ENCODE assay signal across 8 cellular contexts in the genomic region with DNA sequence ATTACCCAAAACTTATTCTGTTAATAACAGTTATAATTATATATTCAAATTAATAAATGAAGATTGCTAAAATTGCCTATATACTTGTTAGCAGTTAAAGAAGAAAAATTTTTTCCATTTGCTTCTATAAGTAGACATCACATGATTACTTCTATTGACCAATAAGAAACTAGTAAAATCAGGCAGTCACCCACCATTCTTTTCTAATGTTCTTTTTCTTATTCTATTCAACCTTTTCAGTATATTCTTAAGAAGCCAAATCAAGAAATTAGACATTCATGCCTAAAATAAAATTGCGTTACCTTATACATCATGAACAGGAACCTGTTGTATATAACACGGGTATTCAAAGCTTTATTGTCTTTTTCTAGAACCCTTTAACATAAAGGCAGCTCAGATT.
DNase-seq lines count a peak whose midpoint lies in the region; ATAC-seq and TF ChIP-seq lines count a peak whose summit lies in the region.

No MANE protein-coding gene starts in this region.

- POLR2A ChIA-PET in WTC11 (lab: Charles Lee): no interaction called here

- intact Hi-C loops in activated T-helper 1 cell treated with anti-CD3 and anti-CD28 coated beads, Interleukin-12 subunit alpha, Interleukin-12 subunit beta, Interleukin-2, Interleukin-4 antibody, amounts not matched to agents 30 ng/mL and 10 ng/mL and 1 ng/mL, durations not matched to agents 14 hours and 24 hours and 36 hours (cut with micrococcal nuclease): loop anchor here (1.0 kb wide), 1 partner anchor 81 kb away; no protein-coding TSS in a partner anchor

- peaks cover 56% of the 10 kb centered on the region for H3K4me1 Mint-ChIP-seq in T-helper 1 cell treated with Interleukin-12 subunit alpha and Interleukin-12 subunit beta and Interleukin-4 antibody, amounts not matched to agents 30 μg/mL and 1 μg/mL, for 36 hours (ENCODE audit: low read depth)
- peaks cover 60% of the 10 kb centered on the region for H3K4me1 Mint-ChIP-seq in activated T-helper 1 cell treated with anti-CD3 and anti-CD28 coated beads, Interleukin-12 subunit alpha, Interleukin-12 subunit beta, Interleukin-2, Interleukin-4 antibody, amounts not matched to agents 30 ng/mL and 10 ng/mL and 1 ng/mL, durations not matched to agents 14 hours and 24 hours and 36 hours (ENCODE audit: low read depth)
- H3K4me1 Mint-ChIP-seq in immature natural killer cell: peaks cover 51 to 79% of the 10 kb centered on the region in 2 donors
- peaks cover 33% of the 10 kb centered on the region for H3K4me1 Mint-ChIP-seq in stimulated activated naive CD8-positive, alpha-beta T cell treated with anti-CD3 and anti-CD28 coated beads, Interleukin-15, amount 100 ng/mL, for 72 hours
- H3K4me1 Mint-ChIP-seq in WTC11: peaks cover 75% of the 10 kb centered on the region

- H3K27me3 Mint-ChIP-seq in T-helper 1 cell treated with Interleukin-12 subunit alpha and Interleukin-12 subunit beta and Interleukin-4 antibody, amounts not matched to agents 30 μg/mL and 1 μg/mL, for 36 hours (ENCODE audit: low read depth): no peaks in the 10 kb centered on the region
- no peaks in the 10 kb centered on the region for H3K27me3 Mint-ChIP-seq in activated T-helper 1 cell treated with anti-CD3 and anti-CD28 coated beads, Interleukin-12 subunit alpha, Interleukin-12 subunit beta, Interleukin-2, Interleukin-4 antibody, amounts not matched to agents 30 ng/mL and 10 ng/mL and 1 ng/mL, durations not matched to agents 14 hours and 24 hours and 36 hours (ENCODE audit: insufficient read depth)
- H3K27me3 Mint-ChIP-seq in immature natural killer cell (ENCODE audit: low read depth in 3 of 3) (peaks cover 0 to 6% (median 2%) of the 10 kb centered on the region in 3 donors), WTC11 (ENCODE audit: low read depth) (no peaks in the 10 kb centered on the region)
- no peaks in the 10 kb centered on the region for H3K27me3 Mint-ChIP-seq in stimulated activated naive CD8-positive, alpha-beta T cell treated with anti-CD3 and anti-CD28 coated beads, Interleukin-15, amount 100 ng/mL, for 72 hours

- H3K36me3 Mint-ChIP-seq in T-helper 1 cell treated with Interleukin-12 subunit alpha and Interleukin-12 subunit beta and Interleukin-4 antibody, amounts not matched to agents 30 μg/mL and 1 μg/mL, for 36 hours (ENCODE audit: low read depth): peaks cover 17% of the 10 kb centered on the region
- H3K36me3 Mint-ChIP-seq in activated T-helper 1 cell treated with anti-CD3 and anti-CD28 coated beads, Interleukin-12 subunit alpha, Interleukin-12 subunit beta, Interleukin-2, Interleukin-4 antibody, amounts not matched to agents 30 ng/mL and 10 ng/mL and 1 ng/mL, durations not matched to agents 14 hours and 24 hours and 36 hours (ENCODE audit: low read depth): peaks cover 50% of the 10 kb centered on the region
- no peaks in the 10 kb centered on the region for H3K36me3 Mint-ChIP-seq in immature natural killer cell
- peaks cover 3% of the 10 kb centered on the region; the same call in 1 of the 2 replicates for H3K36me3 Mint-ChIP-seq in WTC11

- DNase-seq in T-helper 1 cell (no peak), immature natural killer cell (no peak), OCI-M2 (lab: John Stamatoyannopoulos, UW; ENCODE audit: unreplicated experiment) (no peak), WTC11 (ENCODE audit: low spot score) (no peak)
- DNase-seq in activated T-helper 1 cell treated with anti-CD3 and anti-CD28 coated beads, Interleukin-12 subunit alpha, Interleukin-12 subunit beta, Interleukin-2, Interleukin-4 antibody, amounts not matched to agents 30 ng/mL and 10 ng/mL and 1 ng/mL, durations not matched to agents 14 hours and 24 hours and 36 hours (ENCODE audit: low spot score): no peak
- DNase-seq in stimulated activated naive CD8-positive, alpha-beta T cell treated with anti-CD3 and anti-CD28 coated beads, Interleukin-15, amount 100 ng/mL, for 72 hours: no peak

- CTCF ChIA-PET in WTC11 (lab: Charles Lee): no interaction called here

- peak overlapping the region; percentile 91 for H3K4me3 Mint-ChIP-seq in T-helper 1 cell treated with Interleukin-12 subunit alpha and Interleukin-12 subunit beta and Interleukin-4 antibody, amounts not matched to agents 30 μg/mL and 1 μg/mL, for 36 hours
- peak overlapping the region; percentile 98 for H3K4me3 Mint-ChIP-seq in activated T-helper 1 cell treated with anti-CD3 and anti-CD28 coated beads, Interleukin-12 subunit alpha, Interleukin-12 subunit beta, Interleukin-2, Interleukin-4 antibody, amounts not matched to agents 30 ng/mL and 10 ng/mL and 1 ng/mL, durations not matched to agents 14 hours and 24 hours and 36 hours
- H3K4me3 Mint-ChIP-seq in immature natural killer cell (peak overlapping the region; percentile 89 to 100 (median 91)), WTC11 (no peak overlapping the region)
- H3K4me3 Mint-ChIP-seq in stimulated activated naive CD8-positive, alpha-beta T cell treated with anti-CD3 and anti-CD28 coated beads, Interleukin-15, amount 100 ng/mL, for 72 hours: peak overlapping the region; percentile 81 to 92

- H3K9me3 Mint-ChIP-seq in T-helper 1 cell treated with Interleukin-12 subunit alpha and Interleukin-12 subunit beta and Interleukin-4 antibody, amounts not matched to agents 30 μg/mL and 1 μg/mL, for 36 hours: no peaks in the 10 kb centered on the region
- H3K9me3 Mint-ChIP-seq in activated T-helper 1 cell treated with anti-CD3 and anti-CD28 coated beads, Interleukin-12 subunit alpha, Interleukin-12 subunit beta, Interleukin-2, Interleukin-4 antibody, amounts not matched to agents 30 ng/mL and 10 ng/mL and 1 ng/mL, durations not matched to agents 14 hours and 24 hours and 36 hours: no peaks in the 10 kb centered on the region
- no peaks in the 10 kb centered on the region for H3K9me3 Mint-ChIP-seq in immature natural killer cell
- no peaks in the 10 kb centered on the region for H3K9me3 Mint-ChIP-seq in stimulated activated naive CD8-positive, alpha-beta T cell treated with anti-CD3 and anti-CD28 coated beads, Interleukin-15, amount 100 ng/mL, for 72 hours
- no peaks in the 10 kb centered on the region for H3K9me3 Mint-ChIP-seq in WTC11

- peak overlapping the region; percentile 92 for H3K27ac Mint-ChIP-seq in T-helper 1 cell treated with Interleukin-12 subunit alpha and Interleukin-12 subunit beta and Interleukin-4 antibody, amounts not matched to agents 30 μg/mL and 1 μg/mL, for 36 hours
- peak overlapping the region; percentile 98 for H3K27ac Mint-ChIP-seq in activated T-helper 1 cell treated with anti-CD3 and anti-CD28 coated beads, Interleukin-12 subunit alpha, Interleukin-12 subunit beta, Interleukin-2, Interleukin-4 antibody, amounts not matched to agents 30 ng/mL and 10 ng/mL and 1 ng/mL, durations not matched to agents 14 hours and 24 hours and 36 hours
- H3K27ac Mint-ChIP-seq in immature natural killer cell (peak overlapping the region; percentile 90 to 98 (median 96)), WTC11 (no peak overlapping the region)
- H3K27ac Mint-ChIP-seq in stimulated activated naive CD8-positive, alpha-beta T cell treated with anti-CD3 and anti-CD28 coated beads, Interleukin-15, amount 100 ng/mL, for 72 hours: peak overlapping the region; percentile 82 to 95

- no peak for ATAC-seq in stimulated activated naive CD8-positive, alpha-beta T cell treated with anti-CD3 and anti-CD28 coated beads, Interleukin-15, amount 100 ng/mL, for 72 hours
- ATAC-seq in GM18868 (IDR thresholded peaks at IDR 0.05; ENCODE audit: unreplicated experiment) (no peak), WTC11 (no peak)

- TF ChIP-seq CTCF in WTC11 (IDR thresholded peaks at IDR 0.05): no peak

TF ChIP-seq in WTC11, 78 proteins besides CTCF, POLR2A, EP300 and RAD21 (continues in another document):
- TF ChIP-seq, protein P1, sequence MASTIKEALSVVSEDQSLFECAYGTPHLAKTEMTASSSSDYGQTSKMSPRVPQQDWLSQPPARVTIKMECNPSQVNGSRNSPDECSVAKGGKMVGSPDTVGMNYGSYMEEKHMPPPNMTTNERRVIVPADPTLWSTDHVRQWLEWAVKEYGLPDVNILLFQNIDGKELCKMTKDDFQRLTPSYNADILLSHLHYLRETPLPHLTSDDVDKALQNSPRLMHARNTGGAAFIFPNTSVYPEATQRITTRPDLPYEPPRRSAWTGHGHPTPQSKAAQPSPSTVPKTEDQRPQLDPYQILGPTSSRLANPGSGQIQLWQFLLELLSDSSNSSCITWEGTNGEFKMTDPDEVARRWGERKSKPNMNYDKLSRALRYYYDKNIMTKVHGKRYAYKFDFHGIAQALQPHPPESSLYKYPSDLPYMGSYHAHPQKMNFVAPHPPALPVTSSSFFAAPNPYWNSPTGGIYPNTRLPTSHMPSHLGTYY (CRISPR knock-in tag; IDR thresholded peaks at IDR 0.05): no peak
- TF ChIP-seq, protein P2, sequence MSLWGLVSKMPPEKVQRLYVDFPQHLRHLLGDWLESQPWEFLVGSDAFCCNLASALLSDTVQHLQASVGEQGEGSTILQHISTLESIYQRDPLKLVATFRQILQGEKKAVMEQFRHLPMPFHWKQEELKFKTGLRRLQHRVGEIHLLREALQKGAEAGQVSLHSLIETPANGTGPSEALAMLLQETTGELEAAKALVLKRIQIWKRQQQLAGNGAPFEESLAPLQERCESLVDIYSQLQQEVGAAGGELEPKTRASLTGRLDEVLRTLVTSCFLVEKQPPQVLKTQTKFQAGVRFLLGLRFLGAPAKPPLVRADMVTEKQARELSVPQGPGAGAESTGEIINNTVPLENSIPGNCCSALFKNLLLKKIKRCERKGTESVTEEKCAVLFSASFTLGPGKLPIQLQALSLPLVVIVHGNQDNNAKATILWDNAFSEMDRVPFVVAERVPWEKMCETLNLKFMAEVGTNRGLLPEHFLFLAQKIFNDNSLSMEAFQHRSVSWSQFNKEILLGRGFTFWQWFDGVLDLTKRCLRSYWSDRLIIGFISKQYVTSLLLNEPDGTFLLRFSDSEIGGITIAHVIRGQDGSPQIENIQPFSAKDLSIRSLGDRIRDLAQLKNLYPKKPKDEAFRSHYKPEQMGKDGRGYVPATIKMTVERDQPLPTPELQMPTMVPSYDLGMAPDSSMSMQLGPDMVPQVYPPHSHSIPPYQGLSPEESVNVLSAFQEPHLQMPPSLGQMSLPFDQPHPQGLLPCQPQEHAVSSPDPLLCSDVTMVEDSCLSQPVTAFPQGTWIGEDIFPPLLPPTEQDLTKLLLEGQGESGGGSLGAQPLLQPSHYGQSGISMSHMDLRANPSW (CRISPR knock-in tag; conservative IDR thresholded peaks at IDR 0.05; ENCODE audit: low read depth): no peak
